31 cellular contexts compared by ENCODE assay signal in the genomic region with DNA sequence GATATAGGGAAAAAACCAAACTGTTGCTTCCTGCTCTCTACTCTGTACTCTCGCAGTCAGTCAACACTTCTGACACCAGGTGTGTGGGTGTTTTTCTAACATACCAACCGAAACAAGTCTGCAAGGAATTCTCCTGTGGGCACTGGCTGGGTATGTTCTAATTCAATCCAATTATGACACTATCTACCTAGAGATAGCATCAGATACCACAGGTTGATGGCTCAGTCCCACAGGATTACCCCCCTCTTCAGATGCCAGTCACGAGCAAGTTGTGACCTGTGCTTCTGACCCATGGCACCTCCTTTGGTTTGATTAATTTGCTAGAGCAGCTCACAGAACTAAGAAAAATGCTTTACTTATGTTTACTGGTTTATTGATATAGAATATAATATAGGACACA.
"Had no signal": no experiment of that assay in that cellular context is flagged by ENCODE, and none has a peak within 500 bp of the region (broad histone marks: within the 10 kb centered on the region; RNA-seq: fewer than 3 reads in every experiment).

No MANE protein-coding gene starts in this region.

- H3K4me1 ChIP-seq: left lung, prostate gland, testis, thyroid gland, upper lobe of left lung had no signal

- H3K4me1 Mint-ChIP-seq: memory B cell; naive thymus-derived CD4-positive, alpha-beta T cell; neural crest cell; stimulated activated naive B cell treated with anti-CD40 and anti-IgM and Interleukin-4, amounts not matched to agents 10 μg/mL and 1 μg/mL and 100 μg/mL, for 72 hours had no signal

- ATAC-seq: heart right ventricle; left colon; left lung; mucosa of descending colon; naive thymus-derived CD4-positive, alpha-beta T cell; natural killer cell treated with Interleukin-12 subunit alpha and Interleukin-12 subunit beta and Interleukin-15 and Interleukin-18, amount 100 ng/mL, for 72 hours; pancreas; right cardiac atrium; sciatic nerve; stimulated activated naive B cell treated with anti-CD40 and anti-IgM and Interleukin-4, amounts not matched to agents 10 μg/mL and 1 μg/mL and 100 μg/mL, for 72 hours; stimulated activated naive CD8-positive, alpha-beta T cell treated with anti-CD3 and anti-CD28 coated beads, Interleukin-15, Interleukin-2, amounts not matched to agents 100 U/mL and 50 U/mL, for 24 hours had no signal

- H3K4me3 Mint-ChIP-seq: memory B cell; naive thymus-derived CD4-positive, alpha-beta T cell; natural killer cell treated with Interleukin-12 subunit alpha and Interleukin-12 subunit beta and Interleukin-15 and Interleukin-18, amount 100 ng/mL, for 72 hours; neural crest cell; stimulated activated naive B cell treated with anti-CD40 and anti-IgM and Interleukin-4, amounts not matched to agents 10 μg/mL and 1 μg/mL and 100 μg/mL, for 72 hours had no signal

- H3K36me3 Mint-ChIP-seq: naive thymus-derived CD4-positive, alpha-beta T cell; natural killer cell treated with Interleukin-12 subunit alpha and Interleukin-12 subunit beta and Interleukin-15 and Interleukin-18, amount 100 ng/mL, for 72 hours; stimulated activated naive B cell treated with anti-CD40 and anti-IgM and Interleukin-4, amounts not matched to agents 10 μg/mL and 1 μg/mL and 100 μg/mL, for 72 hours had no signal

- DNase-seq: heart right ventricle; kidney; left colon; left lung; midbrain; mucosa of descending colon; naive thymus-derived CD4-positive, alpha-beta T cell; nucleus accumbens; pancreas; posterior cingulate gyrus; retina; right cardiac atrium; stimulated activated CD4-positive, alpha-beta T cell treated with anti-CD3 and anti-CD28 coated beads, Interleukin-12 subunit alpha, Interleukin-12 subunit beta, amount 100 ng/mL, for 4 hours; stimulated activated CD4-positive, alpha-beta T cell treated with anti-CD3 and anti-CD28 coated beads, Interleukin-15, amount 100 ng/mL, for 24 hours; stimulated activated CD4-positive, alpha-beta T cell treated with anti-CD3 and anti-CD28 coated beads, Interleukin-2, amount 100 ng/mL, for 24 hours; stimulated activated CD4-positive, alpha-beta T cell treated with anti-CD3 and anti-CD28 coated beads, Interleukin-4, amount 100 ng/mL, for 1 hour; stimulated activated naive B cell treated with anti-CD40 and anti-IgM and Interleukin-4, amounts not matched to agents 10 μg/mL and 1 μg/mL and 100 μg/mL, for 72 hours; stimulated activated naive CD8-positive, alpha-beta T cell treated with anti-CD3 and anti-CD28 coated beads, Interleukin-15, Interleukin-2, amounts not matched to agents 100 U/mL and 50 U/mL, for 24 hours; stomach; testis; thyroid gland; transverse colon; upper lobe of left lung had no signal

- H3K4me2 ChIP-seq: hepatocyte had no signal

- H2AFZ ChIP-seq: hepatocyte had no signal

- H3K27ac Mint-ChIP-seq: memory B cell; naive thymus-derived CD4-positive, alpha-beta T cell; natural killer cell treated with Interleukin-12 subunit alpha and Interleukin-12 subunit beta and Interleukin-15 and Interleukin-18, amount 100 ng/mL, for 72 hours; stimulated activated naive B cell treated with anti-CD40 and anti-IgM and Interleukin-4, amounts not matched to agents 10 μg/mL and 1 μg/mL and 100 μg/mL, for 72 hours had no signal

- H3K27ac ChIP-seq: hepatocyte, left lung, pancreas, prostate gland, skin epidermis, stomach, testis, thyroid gland, transverse colon, upper lobe of left lung had no signal

- H3K4me3 ChIP-seq: heart right ventricle, hepatocyte, left lung, lung, mucosa of descending colon, pancreas, prostate gland, skin epidermis, stomach, testis, thyroid gland, transverse colon, upper lobe of left lung had no signal

- H3K79me2 ChIP-seq: hepatocyte had no signal

- H3K36me3 ChIP-seq: heart right ventricle, left lung, pancreas, prostate gland, stomach, thyroid gland, transverse colon, upper lobe of left lung had no signal

- H3K9me3 Mint-ChIP-seq: memory B cell; naive thymus-derived CD4-positive, alpha-beta T cell; natural killer cell treated with Interleukin-12 subunit alpha and Interleukin-12 subunit beta and Interleukin-15 and Interleukin-18, amount 100 ng/mL, for 72 hours; neural crest cell; stimulated activated naive B cell treated with anti-CD40 and anti-IgM and Interleukin-4, amounts not matched to agents 10 μg/mL and 1 μg/mL and 100 μg/mL, for 72 hours had no signal

- H3K27me3 ChIP-seq: heart right ventricle, hepatocyte, left lung, pancreas, stomach, testis, thyroid gland, transverse colon, upper lobe of left lung had no signal

- H3K9me3 ChIP-seq: heart right ventricle, left lung, mucosa of descending colon, pancreas, prostate gland, stomach, testis, thyroid gland, transverse colon, upper lobe of left lung had no signal
